In the genomic region with DNA sequence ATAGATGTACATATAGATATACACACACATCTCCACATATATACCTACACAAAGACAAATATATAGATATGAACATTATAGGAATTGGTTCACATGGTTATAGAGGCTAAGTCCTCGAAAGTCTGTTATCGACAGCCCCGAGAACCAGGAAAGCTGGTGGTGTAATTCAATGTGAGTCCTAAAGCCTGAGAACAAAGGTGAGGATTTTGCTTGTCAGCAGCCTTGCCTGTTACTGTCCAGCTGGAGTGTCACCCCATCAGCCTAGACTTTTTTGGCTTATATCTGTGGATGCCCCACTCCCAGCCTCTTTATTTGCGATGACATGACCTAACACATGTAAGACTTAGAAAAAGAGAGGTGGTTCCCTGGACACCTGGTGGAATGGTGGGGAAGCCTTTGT, we compare ENCODE assay signal across 11 cellular contexts.
DNase-seq lines count a peak whose midpoint lies in the region; ATAC-seq and TF ChIP-seq lines count a peak whose summit lies in the region.
"Had no signal": no experiment of that assay in that cellular context is flagged by ENCODE, and none has a peak within 500 bp of the region (broad histone marks: within the 10 kb centered on the region; RNA-seq: fewer than 3 reads in every experiment).

No MANE protein-coding gene starts in this region.

- no peaks in the 10 kb centered on the region; the same call in 1 of the 2 replicates for H3K27me3 ChIP-seq in DOHH2 (ENCODE audit: control insufficient read depth, low read length)

- H3K79me2 ChIP-seq in DOHH2 (ENCODE audit: control insufficient read depth, low read length) = no peaks in the 10 kb centered on the region

- peak overlapping the region; percentile 8; the same call in 1 of the 2 replicates for H3K4me2 ChIP-seq in DOHH2 (ENCODE audit: low read length)

- H3K4me3 ChIP-seq in DOHH2 (ENCODE audit: low read length) = no peak overlapping the region

- H3K4me1 ChIP-seq in DOHH2 (ENCODE audit: control insufficient read depth, low read length) = no peaks in the 10 kb centered on the region

- ATAC-seq in GM21367 (IDR thresholded peaks at IDR 0.05; ENCODE audit: unreplicated experiment) (peak; percentile 20), HG03521 (IDR thresholded peaks at IDR 0.05; ENCODE audit: unreplicated experiment) (peak; percentile 16), left lobe of liver (peak; percentile 70)

- no peaks in the 10 kb centered on the region for H3K36me3 ChIP-seq in DOHH2 (ENCODE audit: control insufficient read depth, low read length)

- H3K9me2 ChIP-seq in DOHH2 (replicated peaks; ENCODE audit: control insufficient read depth, low read length) = no peaks in the 10 kb centered on the region

- H4K20me1 ChIP-seq in DOHH2 (ENCODE audit: control insufficient read depth, insufficient read depth, low read depth, low read length) = no peaks in the 10 kb centered on the region

- H3F3A ChIP-seq in DOHH2 (ENCODE audit: control insufficient read depth, insufficient read depth) = no peaks in the 10 kb centered on the region

- no peak overlapping the region for H3K27ac ChIP-seq in DOHH2 (ENCODE audit: low read depth, low read length)

- no peaks in the 10 kb centered on the region for H3K9me3 ChIP-seq in DOHH2 (ENCODE audit: control insufficient read depth, insufficient read depth, low read length)

- DNase-seq in left lobe of liver (ENCODE audit: low spot score) = no peak
- DNase-seq in OCI-M2 (lab: John Stamatoyannopoulos, UW; ENCODE audit: unreplicated experiment) = no peak
- DNase-seq in stimulated activated CD4-positive, alpha-beta T cell treated with anti-CD3 and anti-CD28 coated beads, Interleukin-12 subunit alpha, Interleukin-12 subunit beta, amount 100 ng/mL, for 4 hours = no peak
- no peak for DNase-seq in stimulated activated CD4-positive, alpha-beta T cell treated with anti-CD3 and anti-CD28 coated beads, Interleukin-2, amount 100 ng/mL, for 24 hours
- no peak for DNase-seq in NCI-H1105 (lab: John Stamatoyannopoulos, UW)
- DNase-seq: glutamatergic neuron, SHP77, substantia nigra had no signal

- TF ChIP-seq CTCF in DOHH2 (IDR thresholded peaks at IDR 0.05; ENCODE audit: low read depth, low read length, poor library complexity, severe bottlenecking) = no peak

Comparison
In these comparisons a context has a peak if more than half of its experiments do, and no peak if none do; other contexts are left out.
1. ATAC-seq: peak in every context shown above with its lines; median percentile 70 in left lobe of liver; 20 in GM21367; 16 in HG03521.